ENCODE assay signal across 23 cellular contexts in genomic region chr22:19802881-19803735, GRCh38. TPM values are rescaled to one million over a fixed set of nuclear protein-coding genes. Genes with fewer than 3 reads are reported as not detected.
DNase-seq lines count a peak whose midpoint lies in the region; ATAC-seq, FAIRE-seq and TF ChIP-seq lines count a peak whose summit lies in the region.
"Had no signal": no experiment of that assay in that cellular context is flagged by ENCODE, and none has a peak within 500 bp of the region (broad histone marks: within the 10 kb centered on the region; RNA-seq: fewer than 3 reads in every experiment).

No MANE protein-coding gene starts in this region.

- ATAC-seq in Right ventricle myocardium superior (ENCODE audit: poor library complexity) (no peak), heart right ventricle (no peak), lower lobe of right lung (no peak), HG02973 (IDR thresholded peaks at IDR 0.05; ENCODE audit: unreplicated experiment) (no peak)
- ATAC-seq: GM12878 had no signal

- TF ChIP-seq CTCF in heart right ventricle (IDR thresholded peaks at IDR 0.05) (no peak), glutamatergic neuron (IDR thresholded peaks at IDR 0.05; ENCODE audit: partially characterized antibody, unreplicated experiment) (no peak), lower lobe of right lung (IDR thresholded peaks at IDR 0.05) (no peak), nephron progenitor cell (IDR thresholded peaks at IDR 0.05) (no peak)

- WGBS in heart right ventricle, 2 donors: 95% methylated on average over 19 of the region's 19 CpGs

- H3K9me3 ChIP-seq in heart right ventricle (no peaks in the 10 kb centered on the region), lower lobe of right lung (no peaks in the 10 kb centered on the region)
- H3K9me3 ChIP-seq: HAP-1 had no signal

- intact Hi-C loops in Right ventricle myocardium superior (cut with DNase I) (no loop called here), heart right ventricle (cut with DNase I) (loop anchor here in 2 of 10 donors (5.0 to 10.0 kb wide), 2 partner anchors 48 to 49 kb away; partner anchors contain the start of genes GNB1L (in 1 of the 2) and RTL10 (in 1 of the 2)), lower lobe of right lung (cut with DNase I) (no loop called here)

- H3K36me3 ChIP-seq in heart right ventricle: no peaks in the 10 kb centered on the region
- no peaks in the 10 kb centered on the region for H3K36me3 ChIP-seq in lower lobe of right lung
- H3K36me3 ChIP-seq: HAP-1 had no signal

- peaks cover 0 to 7% (median 3%) of the 10 kb centered on the region in 9 donors for H3K4me1 ChIP-seq in heart right ventricle
- H3K4me1 ChIP-seq in lower lobe of right lung: peaks cover 9% of the 10 kb centered on the region

- H3K4me1 Mint-ChIP-seq in glutamatergic neuron (ENCODE audit: low read depth, unreplicated experiment) (peaks cover 21% of the 10 kb centered on the region), nephron progenitor cell (peaks cover 31% of the 10 kb centered on the region)
- H3K4me1 Mint-ChIP-seq: IgD-negative memory B cell had no signal

- H3K27me3 ChIP-seq in heart right ventricle: no peaks in the 10 kb centered on the region
- no peaks in the 10 kb centered on the region for H3K27me3 ChIP-seq in lower lobe of right lung (ENCODE audit: low read depth)

- H3K4me3 ChIP-seq in heart right ventricle (no peak overlapping the region), lower lobe of right lung (no peak overlapping the region)
- H3K4me3 ChIP-seq: GM12878, HAP-1 had no signal

- peak; percentile 27 for DNase-seq in Right ventricle myocardium superior
- no peak for DNase-seq in heart right ventricle
- peak; percentile 17 for DNase-seq in glutamatergic neuron
- peak; percentile 37 for DNase-seq in lower lobe of right lung
- no peak for DNase-seq in urothelium cell line (ENCODE audit: low spot score)
- DNase-seq in nephron progenitor cell: no peak
- DNase-seq in foreskin melanocyte: no peak
- DNase-seq: COR-L47, DMS53, MV-4-11, NCI-H1436, NCI-H2081 treated with DMSO at 0.1 percent for 48 hours, NCI-H524 treated with DMSO at 0.1 percent for 48 hours, OCI-M1, RPMI8226 had no signal

- peaks cover 7% of the 10 kb centered on the region for H3K27me3 Mint-ChIP-seq in glutamatergic neuron (ENCODE audit: unreplicated experiment)
- peaks cover 5% of the 10 kb centered on the region for H3K27me3 Mint-ChIP-seq in nephron progenitor cell (ENCODE audit: low read depth, poor library complexity)
- H3K27me3 Mint-ChIP-seq: IgD-negative memory B cell had no signal

- H3K36me3 Mint-ChIP-seq in glutamatergic neuron (ENCODE audit: unreplicated experiment) (no peaks in the 10 kb centered on the region), nephron progenitor cell (ENCODE audit: low read depth) (no peaks in the 10 kb centered on the region)

- H3K9me3 Mint-ChIP-seq in glutamatergic neuron (ENCODE audit: unreplicated experiment) (peaks cover 5% of the 10 kb centered on the region), nephron progenitor cell (no peaks in the 10 kb centered on the region)
- H3K9me3 Mint-ChIP-seq: IgD-negative memory B cell had no signal

- peak; percentile 9 for FAIRE-seq in urothelium cell line (lab: Jason Lieb, UNC)
- FAIRE-seq: A204.1, GM12878, GM18507 had no signal

- no peak overlapping the region for H3K27ac ChIP-seq in heart right ventricle
- no peak overlapping the region for H3K27ac ChIP-seq in lower lobe of right lung
- H3K27ac ChIP-seq: C4-2B had no signal

- H3K4me3 Mint-ChIP-seq in glutamatergic neuron (ENCODE audit: unreplicated experiment): no peak overlapping the region
- H3K4me3 Mint-ChIP-seq in nephron progenitor cell: no peak overlapping the region
- H3K4me3 Mint-ChIP-seq: IgD-negative memory B cell had no signal

- H3K27ac Mint-ChIP-seq in glutamatergic neuron (ENCODE audit: unreplicated experiment) (no peak overlapping the region), nephron progenitor cell (no peak overlapping the region)

RNA-seq across cellular contexts. Expression of gene TBX1, which starts 42.5 kb away (rescaled TPM):
- total RNA-seq in Right ventricle myocardium superior (3.2 TPM), heart right ventricle (1 to 10 TPM in 5 of 10 donors, under 1 TPM in 5; 0.53 to 1.8 (median 1.0) TPM), glutamatergic neuron (ENCODE audit: unreplicated experiment) (2.4 TPM), lower lobe of right lung (13.5 TPM)
- polyA plus RNA-seq in heart right ventricle: 1 to 10 TPM in 1 of 2 donors, under 1 TPM in 1; 0.61 to 1.0 TPM
- total RNA-seq: GM12878, HT-29 had no signal
- polyA plus RNA-seq: GM12878, IgD-negative memory B cell had no signal

RNA-seq across cellular contexts. Expression of gene GNB1L, which starts 51.6 kb away (rescaled TPM):
- total RNA-seq in Right ventricle myocardium superior: 2.5 TPM
- total RNA-seq in heart right ventricle: 1 to 10 TPM in 8 of 10 donors, under 1 TPM in 2; 0.76 to 3.6 (median 1.8) TPM
- 1 to 10 TPM; 2.0 to 9.3 TPM for polyA plus RNA-seq in heart right ventricle
- total RNA-seq in glutamatergic neuron (ENCODE audit: unreplicated experiment): 5.0 TPM
- 6.0 TPM for total RNA-seq in lower lobe of right lung

RNA-seq across cellular contexts. Expression of gene RTL10, which starts 51.6 kb away (rescaled TPM):
- total RNA-seq in Right ventricle myocardium superior (6.2 TPM), heart right ventricle (10 to 100 TPM in 2 of 10 donors, 1 to 10 TPM in 8; 5.3 to 12.0 (median 7.2) TPM), glutamatergic neuron (ENCODE audit: unreplicated experiment) (12.1 TPM), lower lobe of right lung (24.3 TPM)
- polyA plus RNA-seq in heart right ventricle: 1 to 10 TPM; 4.0 to 6.5 TPM

Comparison
In these comparisons a context has a peak if more than half of its experiments do, and no peak if none do; other contexts are left out.
1. DNase-seq: peak in Right ventricle myocardium superior (single experiment), glutamatergic neuron (single experiment) and lower lobe of right lung (single experiment); none in heart right ventricle (0 of 2), urothelium cell line (single experiment), nephron progenitor cell (single experiment) and foreskin melanocyte (single experiment).